1 cellular context compared by ENCODE assay signal in genomic region chr17:40779181-40779909, GRCh38.
TF ChIP-seq lines count a peak whose summit lies in the region.

No MANE protein-coding gene starts in this region.

TF ChIP-seq in GM12878, 131 proteins besides CTCF, POLR2A, EP300 and RAD21:
- TF ChIP-seq ZNF384 (IDR thresholded peaks at IDR 0.05; ENCODE audit: borderline replicate concordance, low read depth, low read length) (no peak), SP1 (IDR thresholded peaks at IDR 0.05; ENCODE audit: low read depth, low read length) (no peak)
